8 cellular contexts compared by ENCODE assay signal in genomic region chr17:80145076-80146075, GRCh38. TPM values are rescaled to one million over a fixed set of nuclear protein-coding genes. Genes with fewer than 3 reads are reported as not detected.
A peak's percentile ranks its signal among the peaks of the same experiment; 100 is the strongest.
DNase-seq lines count a peak whose midpoint lies in the region; ATAC-seq, FAIRE-seq and TF ChIP-seq lines count a peak whose summit lies in the region.

No MANE protein-coding gene starts in this region.

- H4K20me1 ChIP-seq in OCI-LY1 (ENCODE audit: insufficient read depth, low read length), result no peaks in the 10 kb centered on the region
- peaks cover 7 to 25% of the 10 kb centered on the region in 2 experiments for H4K20me1 ChIP-seq in H1 (replicated peaks in 1 of 2; ENCODE audit: control insufficient read depth in 1 of 2, insufficient read depth in 2 of 2, low read length in 2 of 2)

- H3K36me3 ChIP-seq in OCI-LY1 (ENCODE audit: insufficient read depth, low read length), result peaks cover 52% of the 10 kb centered on the region
- H3K36me3 ChIP-seq in H1 (ENCODE audit: control insufficient read depth in 2 of 4, insufficient read depth in 4 of 4, low read length in 3 of 4), result peaks cover 22 to 37% (median 34%) of the 10 kb centered on the region in 4 experiments

- no peak overlapping the region for H4K5ac ChIP-seq in H1 (ENCODE audit: insufficient read length, low read depth, low read length)

- no peaks in the 10 kb centered on the region for H3K27me3 Mint-ChIP-seq in osteocyte (ENCODE audit: unreplicated experiment)

- H3K79me1 ChIP-seq in H1 (ENCODE audit: low read depth, low read length), result peaks cover 17% of the 10 kb centered on the region

- H4K8ac ChIP-seq in H1 (ENCODE audit: extremely low read depth, insufficient read depth, low read length), result no peak overlapping the region

- no peak overlapping the region for H3K4ac ChIP-seq in H1 (replicated peaks; ENCODE audit: insufficient read length, low read depth, low read length)

- H3K27ac Mint-ChIP-seq in osteocyte (ENCODE audit: unreplicated experiment), result peak overlapping the region; percentile 61

- no peaks in the 10 kb centered on the region for H3K9me3 Mint-ChIP-seq in osteocyte (ENCODE audit: unreplicated experiment)

- CTCF ChIA-PET in H1 (lab: Charles Lee; ENCODE audit: partially characterized antibody), result interaction anchor here (0.9 to 2.4 kb wide), 12 partner anchors 12 to 216 kb away, joined by 4 to 14 read pairs (median 6); partner anchors contain the start of gene GAA

- POLR2A ChIA-PET in H1 (lab: Charles Lee; ENCODE audit: partially characterized antibody), result interaction anchor here (0.6 to 11.5 kb wide), 21 partner anchors 9 to 271 kb away, joined by 3 to 103 read pairs (median 5); partner anchors contain the start of gene GAA

- TF ChIP-seq CTCF in OCI-LY1 (IDR thresholded peaks at IDR 0.05; ENCODE audit: low read length) (no peak), H1 (IDR thresholded peaks at IDR 0.05; ENCODE audit: control extremely low read depth in 1 of 3, insufficient read depth in 1 of 3, low read depth in 1 of 3, low read length in 3 of 3) (no peak), osteocyte (IDR thresholded peaks at IDR 0.05) (no peak)

- H3K4me1 Mint-ChIP-seq in osteocyte (ENCODE audit: unreplicated experiment), result peaks cover 32% of the 10 kb centered on the region

- peaks cover 11% of the 10 kb centered on the region for H3K23me2 ChIP-seq in H1 (ENCODE audit: low read depth, low read length)

- peaks cover 17% of the 10 kb centered on the region for H3K36me3 Mint-ChIP-seq in osteocyte (ENCODE audit: unreplicated experiment)

- peaks cover 27% of the 10 kb centered on the region for H3K79me2 ChIP-seq in OCI-LY1 (ENCODE audit: insufficient read depth, low read length)
- H3K79me2 ChIP-seq in H1 (ENCODE audit: control insufficient read depth in 1 of 2, insufficient read depth in 2 of 2, low read length in 2 of 2), result peaks cover 22 to 50% of the 10 kb centered on the region in 2 experiments

- TF ChIP-seq RAD21 in H1 (IDR thresholded peaks at IDR 0.05 in 1 of 2, conservative IDR thresholded peaks at IDR 0.05 in 1 of 2; ENCODE audit: low read depth in 2 of 2, low read length in 2 of 2), result no peak

- TF ChIP-seq EP300 in H1 (IDR thresholded peaks at IDR 0.05; ENCODE audit: borderline replicate concordance in 1 of 2, low read depth in 2 of 2, low read length in 2 of 2), result no peak

- WGBS in H1 (ENCODE audit: extremely low coverage in 1 of 2, insufficient coverage in 1 of 2, insufficient read length in 1 of 2, insufficient replicate concordance in 2 of 2, low coverage in 1 of 2, low lambda C conversion rate in 2 of 2, missing lambda C conversion rate in 1 of 2), 2 experiments, result 80% methylated on average over 10 of the region's 10 CpGs; no CpG with 5 or more reads in 1 of the 2 experiments

- no peak for ATAC-seq in HG02759 (IDR thresholded peaks at IDR 0.05; ENCODE audit: unreplicated experiment)

- peaks cover 7% of the 10 kb centered on the region; the same call in 1 of the 2 replicates for H3F3A ChIP-seq in OCI-LY1 (ENCODE audit: insufficient read depth, low read length)

- no peak overlapping the region for H2BK5ac ChIP-seq in H1 (ENCODE audit: low read depth, low read length)

- peak overlapping the region; percentile 15 for H3K27ac ChIP-seq in OCI-LY1 (ENCODE audit: low read depth, low read length, poor library complexity, severe bottlenecking)
- no peak overlapping the region for H3K27ac ChIP-seq in H1 (ENCODE audit: low read depth, low read length)

- no peak overlapping the region for H2BK120ac ChIP-seq in H1 (replicated peaks; ENCODE audit: low read depth, low read length)

- no peak overlapping the region for H3K18ac ChIP-seq in H1 (ENCODE audit: extremely low read depth, low read length)

- H3K4me3 Mint-ChIP-seq in osteocyte (ENCODE audit: unreplicated experiment), result peak overlapping the region; percentile 82

- H4K91ac ChIP-seq in H1 (replicated peaks; ENCODE audit: insufficient read length, low read length), result no peak overlapping the region

- H3K4me2 ChIP-seq in OCI-LY1 (ENCODE audit: low read length) (peak overlapping the region; percentile 98), H1 (ENCODE audit: insufficient read depth in 1 of 2, low read depth in 2 of 2, low read length in 2 of 2) (peak overlapping the region; percentile 85 to 96)

- H3K9me3 ChIP-seq in OCI-LY1 (ENCODE audit: low read length) (no peaks in the 10 kb centered on the region), H1 (ENCODE audit: insufficient read depth in 2 of 2, low read depth in 1 of 2, low read length in 1 of 2) (no peaks in the 10 kb centered on the region)

- H2AK5ac ChIP-seq in H1 (ENCODE audit: low read depth, low read length), result no peak overlapping the region

- H3K9ac ChIP-seq in OCI-LY1 (ENCODE audit: low read length) (peak overlapping the region; percentile 90), H1 (replicated peaks in 1 of 4; ENCODE audit: extremely low read depth in 1 of 4, low read depth in 3 of 4, low read length in 3 of 4) (peak overlapping the region in 3 of 4 experiments; percentile 2 to 87 (median 62); a peak in 6 of 7 replicates)

- peaks cover 29% of the 10 kb centered on the region for H3K4me1 ChIP-seq in OCI-LY1 (ENCODE audit: insufficient read depth, low read length, severe bottlenecking)
- H3K4me1 ChIP-seq in H1 (replicated peaks in 1 of 4; ENCODE audit: control insufficient read depth in 3 of 4, insufficient read depth in 4 of 4, low read length in 3 of 4), result peaks cover 0 to 13% (median 4%) of the 10 kb centered on the region in 4 experiments; a peak in 5 of 7 replicates

- H2BK15ac ChIP-seq in H1 (ENCODE audit: low read length), result no peak overlapping the region

- H2BK12ac ChIP-seq in H1 (ENCODE audit: low read depth, low read length), result no peak overlapping the region; the same call in 1 of the 2 replicates

- DNase-seq in ELR (ENCODE audit: low read depth), result peak; percentile 20
- DNase-seq in H1 (ENCODE audit: low read depth in 1 of 2, low spot score in 2 of 2), result no peak
- DNase-seq in osteocyte (ENCODE audit: extremely low spot score, unreplicated experiment), result no peak
- no peak for DNase-seq in activated CD4-positive, CD25-positive, alpha-beta regulatory T cell (lab: John Stamatoyannopoulos, UW)
- DNase-seq in HCEC 1CT, result no peak
- no peak for DNase-seq in DMS79 (lab: John Stamatoyannopoulos, UW)

- H3K23ac ChIP-seq in H1 (ENCODE audit: insufficient read length), result no peak overlapping the region

- H2BK20ac ChIP-seq in H1 (ENCODE audit: low read length), result no peak overlapping the region

- peak overlapping the region; percentile 92 for H3K4me3 ChIP-seq in OCI-LY1 (ENCODE audit: low read depth, low read length, poor library complexity, severe bottlenecking)
- peak overlapping the region; percentile 84 to 95 (median 88); a peak in 7 of 8 replicates for H3K4me3 ChIP-seq in H1 (ENCODE audit: extremely low read depth in 1 of 4, insufficient read depth in 2 of 4, low read depth in 3 of 4, low read length in 4 of 4)

- no peaks in the 10 kb centered on the region for H3K9me2 ChIP-seq in OCI-LY1 (ENCODE audit: low read depth, low read length)

- H3K27me3 ChIP-seq in OCI-LY1 (ENCODE audit: insufficient read depth, low read length) (no peaks in the 10 kb centered on the region), H1 (replicated peaks in 1 of 4; ENCODE audit: control insufficient read depth in 3 of 4, extremely low read depth in 1 of 4, insufficient read depth in 3 of 4, low read length in 3 of 4) (no peaks in the 10 kb centered on the region; a peak in 1 of 7 replicates)

- TF ChIP-seq POLR2A in H1 (IDR thresholded peaks at IDR 0.05; ENCODE audit: control extremely low read depth in 1 of 2, low read depth in 2 of 2, low read length in 2 of 2), result no peak

- H2AFZ ChIP-seq in OCI-LY1 (ENCODE audit: low read length), result no peak overlapping the region
- H2AFZ ChIP-seq in H1 (ENCODE audit: low read length), result no peak overlapping the region

- FAIRE-seq in H1 (lab: Jason Lieb, UNC), result no peak

- no peak overlapping the region for H3K56ac ChIP-seq in H1 (replicated peaks; ENCODE audit: insufficient read length, low read depth, low read length)

- H3K14ac ChIP-seq in H1 (ENCODE audit: insufficient read length), result no peak overlapping the region

TF ChIP-seq in H1, 55 proteins besides CTCF, POLR2A, EP300 and RAD21 (continues in another document):
- TF ChIP-seq SRF (IDR thresholded peaks at IDR 0.05; ENCODE audit: low read depth, low read length) (no peak), RXRA (IDR thresholded peaks at IDR 0.05; ENCODE audit: insufficient read depth, low read depth, low read length) (no peak), CBX5 (IDR thresholded peaks at IDR 0.05; ENCODE audit: low read depth, low read length) (no peak)

RNA-seq across cellular contexts. Expression of gene EIF4A3, which starts 1.6 kb away (rescaled TPM):
- 146 and 155 TPM in 2 replicates for total RNA-seq in H1 (2021; fragmentation: NEBNext Ultra II Directional; extraction: Animal tissue kit (Norgen Biotek cat#: 25700))
- 99.1 and 142 TPM in 2 replicates for polyA plus RNA-seq in H1 (2011; rRNA removed)
- polyA plus RNA-seq in H1 (2011; cell fraction: cytosol; rRNA removed), result 140 TPM
- 77.5 TPM for polyA plus RNA-seq in H1 (2011; cell fraction: nucleus; rRNA removed)
- polyA plus RNA-seq in H1 (2012, experiment 1 of 2), result 156 to 184 TPM (median 166 TPM) in 4 replicates
- 48.6 TPM for polyA plus RNA-seq in H1 (2012, experiment 2 of 2)
- 81.9 TPM for polyA plus RNA-seq in H1 (2013, experiment 1 of 2)
- 84.3 TPM for polyA plus RNA-seq in H1 (2013, experiment 2 of 2)
- 108 and 113 TPM in 2 replicates for polyA minus RNA-seq in H1 (2011; rRNA and poly(A)+ RNA removed)
- 61.2 TPM for polyA minus RNA-seq in H1 (2011; cell fraction: cytosol; rRNA and poly(A)+ RNA removed)
- polyA minus RNA-seq in H1 (2011; cell fraction: nucleus; rRNA and poly(A)+ RNA removed), result 42.7 TPM
- total RNA-seq in osteocyte, result 85.7 and 86.6 TPM in 2 replicates

RNA-seq across cellular contexts. Expression of gene CARD14, which starts 24.5 kb away (rescaled TPM):
- not detected in 2 replicates for total RNA-seq in H1 (2021; fragmentation: NEBNext Ultra II Directional; extraction: Animal tissue kit (Norgen Biotek cat#: 25700))
- 0.08 and 0.16 TPM in 2 replicates for polyA plus RNA-seq in H1 (2011; rRNA removed)
- polyA plus RNA-seq in H1 (2011; cell fraction: cytosol; rRNA removed), result 0.22 TPM
- polyA plus RNA-seq in H1 (2011; cell fraction: nucleus; rRNA removed), result 0.50 TPM
- 0.28 to 0.57 TPM (median 0.48 TPM) in 4 replicates for polyA plus RNA-seq in H1 (2012, experiment 1 of 2)
- polyA plus RNA-seq in H1 (2012, experiment 2 of 2), result 0.24 TPM
- polyA plus RNA-seq in H1 (2013, experiment 1 of 2), result 0.02 TPM
- polyA plus RNA-seq in H1 (2013, experiment 2 of 2), result 0.06 TPM
- polyA minus RNA-seq in H1 (2011; rRNA and poly(A)+ RNA removed), result 0.20 and 1.1 TPM in 2 replicates
- polyA minus RNA-seq in H1 (2011; cell fraction: cytosol; rRNA and poly(A)+ RNA removed), result 1.8 TPM
- polyA minus RNA-seq in H1 (2011; cell fraction: nucleus; rRNA and poly(A)+ RNA removed), result 0.50 TPM
- total RNA-seq in osteocyte, result 0.10 and 0.16 TPM in 2 replicates

RNA-seq across cellular contexts. Expression of gene GAA, which starts 44.0 kb away (rescaled TPM):
- 25.3 and 30.0 TPM in 2 replicates for total RNA-seq in H1 (2021; fragmentation: NEBNext Ultra II Directional; extraction: Animal tissue kit (Norgen Biotek cat#: 25700))
- 14.8 and 32.7 TPM in 2 replicates for polyA plus RNA-seq in H1 (2011; rRNA removed)
- polyA plus RNA-seq in H1 (2011; cell fraction: cytosol; rRNA removed), result 24.0 TPM
- polyA plus RNA-seq in H1 (2011; cell fraction: nucleus; rRNA removed), result 151 TPM
- 20.2 to 49.6 TPM (median 37.7 TPM) in 4 replicates for polyA plus RNA-seq in H1 (2012, experiment 1 of 2)
- polyA plus RNA-seq in H1 (2012, experiment 2 of 2), result 24.4 TPM
- polyA plus RNA-seq in H1 (2013, experiment 1 of 2), result 45.2 TPM
- polyA plus RNA-seq in H1 (2013, experiment 2 of 2), result 38.1 TPM
- polyA minus RNA-seq in H1 (2011; rRNA and poly(A)+ RNA removed), result 5.0 and 7.6 TPM in 2 replicates
- polyA minus RNA-seq in H1 (2011; cell fraction: cytosol; rRNA and poly(A)+ RNA removed), result 17.7 TPM
- polyA minus RNA-seq in H1 (2011; cell fraction: nucleus; rRNA and poly(A)+ RNA removed), result 25.7 TPM
- total RNA-seq in osteocyte, result 64.7 and 68.7 TPM in 2 replicates
